4 cellular contexts compared by ENCODE assay signal in genomic region chr1:230699716-230700115, GRCh38. TPM values are rescaled to one million over a fixed set of nuclear protein-coding genes. Genes with fewer than 3 reads are reported as not detected.
"Had no signal": no experiment of that assay in that cellular context is flagged by ENCODE, and none has a peak within 500 bp of the region (broad histone marks: within the 10 kb centered on the region; RNA-seq: fewer than 3 reads in every experiment).

No MANE protein-coding gene starts in this region.

- H3K4me3 ChIP-seq: GM12878 had no signal

- DNase-seq: GDM1, GF-D8 had no signal

- ATAC-seq: GM12878 had no signal

RNA-seq across cellular contexts. Expression of gene AGT, which starts 14.2 kb away (rescaled TPM):
- total RNA-seq: G401 had no signal
- polyA plus RNA-seq: GM12878 had no signal

RNA-seq across cellular contexts. Expression of gene CAPN9, which starts 47.5 kb away (rescaled TPM):
- total RNA-seq: GM12878 had no signal
- polyA plus RNA-seq: GM12878 had no signal
